Comparison of ENCODE assay signal across 22 cellular contexts in the genomic region with DNA sequence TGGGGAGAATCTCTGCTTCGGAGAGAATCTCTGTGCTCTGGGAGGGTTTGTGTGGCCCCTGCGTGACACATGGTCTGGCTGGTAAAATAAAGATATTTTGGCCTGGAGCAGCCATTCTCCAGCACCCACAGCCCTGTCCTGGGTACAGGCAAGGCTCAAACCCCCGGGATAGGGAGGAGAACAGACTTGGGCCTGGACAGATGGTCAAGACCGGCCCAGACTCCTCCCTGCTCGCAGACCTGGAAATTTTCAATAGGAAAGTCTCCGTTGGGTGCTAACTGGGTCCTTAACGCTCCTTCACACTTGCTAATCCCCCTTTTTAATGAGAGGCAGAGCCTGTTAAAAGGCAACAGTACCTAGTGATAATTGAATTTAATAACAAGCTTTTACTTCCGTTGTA. TPM values are rescaled to one million over a fixed set of nuclear protein-coding genes. Genes with fewer than 3 reads are reported as not detected.
A peak's percentile ranks its signal among the peaks of the same experiment; 100 is the strongest.
DNase-seq lines count a peak whose midpoint lies in the region; ATAC-seq and TF ChIP-seq lines count a peak whose summit lies in the region.
"Had no signal": no experiment of that assay in that cellular context is flagged by ENCODE, and none has a peak within 500 bp of the region (broad histone marks: within the 10 kb centered on the region; RNA-seq: fewer than 3 reads in every experiment).

No MANE protein-coding gene starts in this region.

- ATAC-seq in HG03280 (IDR thresholded peaks at IDR 0.05; ENCODE audit: unreplicated experiment): no peak
- ATAC-seq: effector memory CD8-positive, alpha-beta T cell; GM12878; pancreas had no signal

- peaks cover 5% of the 10 kb centered on the region for H3K36me3 Mint-ChIP-seq in type B pancreatic cell

- no peaks in the 10 kb centered on the region for H3K36me3 ChIP-seq in neural cell (ENCODE audit: insufficient read depth, low read length)
- H3K36me3 ChIP-seq: pancreas had no signal

- peak overlapping the region; percentile 83 for H3K9ac ChIP-seq in neural cell (ENCODE audit: low read length)
- H3K9ac ChIP-seq: SK-N-SH had no signal

- H3K9me3 Mint-ChIP-seq in type B pancreatic cell: no peaks in the 10 kb centered on the region

- H3K27ac ChIP-seq in dorsolateral prefrontal cortex (peak overlapping the region in 55 of 59 donors; percentile 15 to 96 (median 88)), neural cell (ENCODE audit: low read length) (peak overlapping the region; percentile 20)
- H3K27ac ChIP-seq: pancreas, PC-9 had no signal

- peaks cover 0 to 4% (median 0%) of the 10 kb centered on the region in 45 donors for H3K27me3 ChIP-seq in dorsolateral prefrontal cortex
- H3K27me3 ChIP-seq in neural cell (ENCODE audit: insufficient read depth, low read depth, low read length): no peaks in the 10 kb centered on the region
- H3K27me3 ChIP-seq: pancreas had no signal

- H3K9me2 ChIP-seq in neural cell (ENCODE audit: insufficient read depth, low read length): no peaks in the 10 kb centered on the region
- H3K9me2 ChIP-seq: SK-N-SH had no signal

- peaks cover 10% of the 10 kb centered on the region for H3K4me1 Mint-ChIP-seq in type B pancreatic cell (ENCODE audit: unreplicated experiment)

- TF ChIP-seq CTCF in dorsolateral prefrontal cortex (IDR thresholded peaks at IDR 0.05 in 54 of 56, conservative IDR thresholded peaks at IDR 0.05 in 2 of 56; ENCODE audit: low read depth in 1 of 56, partially characterized antibody in 56 of 56) (no peak), neural cell (IDR thresholded peaks at IDR 0.05; ENCODE audit: poor library complexity, severe bottlenecking) (no peak), type B pancreatic cell (conservative IDR thresholded peaks at IDR 0.05) (no peak)

- TF ChIP-seq EP300 in neural cell (conservative IDR thresholded peaks at IDR 0.05; ENCODE audit: poor library complexity, severe bottlenecking): no peak

- H3K27ac Mint-ChIP-seq in type B pancreatic cell: peak overlapping the region; percentile 8
- H3K27ac Mint-ChIP-seq: effector memory CD8-positive, alpha-beta T cell had no signal

- no peaks in the 10 kb centered on the region for H3F3A ChIP-seq in neural cell (ENCODE audit: insufficient read depth, low read length, poor library complexity, severe bottlenecking)

- TF ChIP-seq RAD21 in neural cell (conservative IDR thresholded peaks at IDR 0.05): no peak

- peak overlapping the region; percentile 48 for H3K4me2 ChIP-seq in neural cell (ENCODE audit: low read length)
- H3K4me2 ChIP-seq: PC-9, SK-N-SH had no signal

- H3K27me3 Mint-ChIP-seq in type B pancreatic cell: no peaks in the 10 kb centered on the region

- H3K79me2 ChIP-seq in neural cell (replicated peaks; ENCODE audit: insufficient read depth, low read length): peaks cover 65% of the 10 kb centered on the region

- no peak overlapping the region for H2AFZ ChIP-seq in neural cell (ENCODE audit: low read depth, low read length)
- H2AFZ ChIP-seq: PC-9 had no signal

- peak; percentile 57 for DNase-seq in NCI-H82 (lab: John Stamatoyannopoulos, UW)
- DNase-seq in NCI-H82 treated with DMSO at 0.1 percent for 48 hours (lab: John Stamatoyannopoulos, UW; ENCODE audit: unreplicated experiment): no peak
- no peak for DNase-seq in dorsolateral prefrontal cortex
- no peak for DNase-seq in type B pancreatic cell (ENCODE audit: extremely low spot score, unreplicated experiment)
- no peak for DNase-seq in NCI-H345 treated with DMSO at 0.1 percent for 48 hours (lab: John Stamatoyannopoulos, UW; ENCODE audit: unreplicated experiment)
- DNase-seq in amniotic stem cell (lab: John Stamatoyannopoulos, UW): no peak
- DNase-seq: 8988T; central memory CD4-positive, alpha-beta T cell; effector memory CD8-positive, alpha-beta T cell; kidney glomerular epithelial cell; NCI-H1105 treated with DMSO at 0.1 percent for 48 hours; pancreas; PC-9; SK-N-SH; stimulated activated CD4-positive, alpha-beta T cell treated with anti-CD3 and anti-CD28 coated beads, Interleukin-4, amount 100 ng/mL, for 1 hour had no signal

- H3K9me3 ChIP-seq in neural cell (ENCODE audit: low read length): no peaks in the 10 kb centered on the region
- H3K9me3 ChIP-seq: pancreas, SK-N-SH had no signal

- peak overlapping the region in 50 of 59 donors; percentile 7 to 83 (median 69) for H3K4me3 ChIP-seq in dorsolateral prefrontal cortex
- H3K4me3 ChIP-seq in neural cell (ENCODE audit: low read length): peak overlapping the region; percentile 90
- H3K4me3 ChIP-seq: GM12878, pancreas, PC-9 had no signal

- H3K4me3 Mint-ChIP-seq in type B pancreatic cell: peak overlapping the region; percentile 74
- H3K4me3 Mint-ChIP-seq: effector memory CD8-positive, alpha-beta T cell had no signal

- intact Hi-C loops in dorsolateral prefrontal cortex (cut with DNase I): no loop called here

- no peaks in the 10 kb centered on the region for H4K20me1 ChIP-seq in neural cell (ENCODE audit: insufficient read depth)

TF ChIP-seq in neural cell, 6 proteins besides CTCF, POLR2A, EP300 and RAD21:
- TF ChIP-seq TAF1 (IDR thresholded peaks at IDR 0.05; ENCODE audit: low read depth) (no peak), SMC3 (conservative IDR thresholded peaks at IDR 0.05; ENCODE audit: poor library complexity) (no peak), MXI1 (conservative IDR thresholded peaks at IDR 0.05; ENCODE audit: poor library complexity, severe bottlenecking) (no peak), POLR2AphosphoS5 (IDR thresholded peaks at IDR 0.05) (no peak), EZH2 (IDR thresholded peaks at IDR 0.05; ENCODE audit: borderline replicate concordance, insufficient read depth, low read length, poor library complexity, severe bottlenecking) (no peak)
- TF ChIP-seq, protein P1, sequence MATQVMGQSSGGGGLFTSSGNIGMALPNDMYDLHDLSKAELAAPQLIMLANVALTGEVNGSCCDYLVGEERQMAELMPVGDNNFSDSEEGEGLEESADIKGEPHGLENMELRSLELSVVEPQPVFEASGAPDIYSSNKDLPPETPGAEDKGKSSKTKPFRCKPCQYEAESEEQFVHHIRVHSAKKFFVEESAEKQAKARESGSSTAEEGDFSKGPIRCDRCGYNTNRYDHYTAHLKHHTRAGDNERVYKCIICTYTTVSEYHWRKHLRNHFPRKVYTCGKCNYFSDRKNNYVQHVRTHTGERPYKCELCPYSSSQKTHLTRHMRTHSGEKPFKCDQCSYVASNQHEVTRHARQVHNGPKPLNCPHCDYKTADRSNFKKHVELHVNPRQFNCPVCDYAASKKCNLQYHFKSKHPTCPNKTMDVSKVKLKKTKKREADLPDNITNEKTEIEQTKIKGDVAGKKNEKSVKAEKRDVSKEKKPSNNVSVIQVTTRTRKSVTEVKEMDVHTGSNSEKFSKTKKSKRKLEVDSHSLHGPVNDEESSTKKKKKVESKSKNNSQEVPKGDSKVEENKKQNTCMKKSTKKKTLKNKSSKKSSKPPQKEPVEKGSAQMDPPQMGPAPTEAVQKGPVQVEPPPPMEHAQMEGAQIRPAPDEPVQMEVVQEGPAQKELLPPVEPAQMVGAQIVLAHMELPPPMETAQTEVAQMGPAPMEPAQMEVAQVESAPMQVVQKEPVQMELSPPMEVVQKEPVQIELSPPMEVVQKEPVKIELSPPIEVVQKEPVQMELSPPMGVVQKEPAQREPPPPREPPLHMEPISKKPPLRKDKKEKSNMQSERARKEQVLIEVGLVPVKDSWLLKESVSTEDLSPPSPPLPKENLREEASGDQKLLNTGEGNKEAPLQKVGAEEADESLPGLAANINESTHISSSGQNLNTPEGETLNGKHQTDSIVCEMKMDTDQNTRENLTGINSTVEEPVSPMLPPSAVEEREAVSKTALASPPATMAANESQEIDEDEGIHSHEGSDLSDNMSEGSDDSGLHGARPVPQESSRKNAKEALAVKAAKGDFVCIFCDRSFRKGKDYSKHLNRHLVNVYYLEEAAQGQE (IDR thresholded peaks at IDR 0.05; ENCODE audit: borderline replicate concordance): no peak

RNA-seq across cellular contexts. Expression of gene PALM, which starts 2.5 kb away (rescaled TPM):
- total RNA-seq in dorsolateral prefrontal cortex (100 to 1,000 TPM; 133 to 479 (median 272) TPM), type B pancreatic cell (ENCODE audit: low replicate concordance) (63.3 and 64.1 TPM in 2 replicates)
- 74.8 and 87.3 TPM in 2 replicates for polyA plus RNA-seq in neural cell
- 141 and 155 TPM in 2 replicates for polyA minus RNA-seq in neural cell

RNA-seq across cellular contexts. Expression of gene PRSS57, which starts 16.0 kb away (rescaled TPM):
- total RNA-seq in dorsolateral prefrontal cortex: under 1 TPM in 1 of 120 experiments, not detected in 119; 0.50 TPM
- not detected in 2 replicates for polyA plus RNA-seq in neural cell
- polyA minus RNA-seq in neural cell: not detected in 2 replicates
- not detected in 2 replicates for total RNA-seq in type B pancreatic cell (ENCODE audit: low replicate concordance)
- total RNA-seq: activated CD8-positive, alpha-beta memory T cell treated with anti-CD3 and anti-CD28 coated beads for 36 hours; GM12878; LHCN-M2; mucosa of gallbladder; pancreas; PC-9 had no signal
- polyA plus RNA-seq: BJ, GM12878, pancreas, SK-N-SH had no signal

RNA-seq across cellular contexts. Expression of gene FSTL3, which starts 35.0 kb away (rescaled TPM):
- 10 to 100 TPM in 118 of 120 experiments, 1 to 10 TPM in 2; 9.3 to 35.4 (median 18.1) TPM for total RNA-seq in dorsolateral prefrontal cortex
- 3.1 and 6.6 TPM in 2 replicates for polyA plus RNA-seq in neural cell
- 5.0 and 6.6 TPM in 2 replicates for polyA minus RNA-seq in neural cell
- 9.3 and 11.0 TPM in 2 replicates for total RNA-seq in type B pancreatic cell (ENCODE audit: low replicate concordance)

RNA-seq across cellular contexts. Expression of gene MISP, which starts 39.7 kb away (rescaled TPM):
- 1 to 10 TPM in 3 of 120 experiments, under 1 TPM in 60, not detected in 57; 0.15 to 1.5 (median 0.35) TPM for total RNA-seq in dorsolateral prefrontal cortex
- 0.24 and 0.98 TPM in 2 replicates for polyA plus RNA-seq in neural cell
- 0.97 and 1.2 TPM in 2 replicates for polyA minus RNA-seq in neural cell
- total RNA-seq in type B pancreatic cell (ENCODE audit: low replicate concordance): 9.4 and 20.8 TPM in 2 replicates
- total RNA-seq: activated CD8-positive, alpha-beta memory T cell treated with anti-CD3 and anti-CD28 coated beads for 36 hours; GM12878 had no signal
- polyA plus RNA-seq: GM12878 had no signal

RNA-seq across cellular contexts. Expression of gene RNF126, which starts 48.2 kb away (rescaled TPM):
- total RNA-seq in dorsolateral prefrontal cortex: 10 to 100 TPM; 22.4 to 58.2 (median 41.2) TPM
- 33.7 and 44.8 TPM in 2 replicates for polyA plus RNA-seq in neural cell
- polyA minus RNA-seq in neural cell: 29.2 and 31.7 TPM in 2 replicates
- total RNA-seq in type B pancreatic cell (ENCODE audit: low replicate concordance): 38.1 and 41.3 TPM in 2 replicates
